8 cellular contexts compared by ENCODE assay signal in genomic region chr1:220810179-220810653, GRCh38. TPM values are rescaled to one million over a fixed set of nuclear protein-coding genes. Genes with fewer than 3 reads are reported as not detected.
DNase-seq lines count a peak whose midpoint lies in the region; ATAC-seq and TF ChIP-seq lines count a peak whose summit lies in the region.

No MANE protein-coding gene starts in this region.

- no peaks in the 10 kb centered on the region for H3K36me3 ChIP-seq in CD8-positive, alpha-beta memory T cell (ENCODE audit: insufficient read depth, low read length)

- CTCF ChIA-PET in CD8-positive, alpha-beta memory T cell (lab: Charles Lee) = interaction anchor here (0.9 to 1.4 kb wide), 5 partner anchors 8 to 1200 kb away, joined by 3 to 5 read pairs (median 3); no protein-coding TSS in a partner anchor

- H3K9me3 ChIP-seq in CD8-positive, alpha-beta memory T cell (ENCODE audit: low read length) = no peaks in the 10 kb centered on the region

- peak; percentile 92 for ATAC-seq in GM19372 (IDR thresholded peaks at IDR 0.05; ENCODE audit: low read depth, unreplicated experiment)
- ATAC-seq in HG03469 (IDR thresholded peaks at IDR 0.05; ENCODE audit: unreplicated experiment) = peak; percentile 90

- H3K27me3 Mint-ChIP-seq in CD8-positive, alpha-beta memory T cell = peaks cover 3 to 61% of the 10 kb centered on the region in 2 donors
- peaks cover 54% of the 10 kb centered on the region for H3K27me3 Mint-ChIP-seq in activated T-cell treated with anti-CD3 and anti-CD28 coated beads, Interleukin-2, amount 50 U/mL, for 24 hours

- POLR2A ChIA-PET in CD8-positive, alpha-beta memory T cell (lab: Charles Lee) = no interaction called here

- H3K4me3 Mint-ChIP-seq in CD8-positive, alpha-beta memory T cell = peak overlapping the region; percentile 18 to 90 (median 68)
- peak overlapping the region; percentile 50 for H3K4me3 Mint-ChIP-seq in activated T-cell treated with anti-CD3 and anti-CD28 coated beads, Interleukin-2, amount 50 U/mL, for 24 hours

- peak; percentile 38 to 73 (median 45) for DNase-seq in CD8-positive, alpha-beta memory T cell
- DNase-seq in activated T-cell treated with anti-CD3 and anti-CD28 coated beads, Interleukin-2, amount 50 U/mL, for 24 hours = peak; percentile 74
- peak; percentile 83 for DNase-seq in fibroblast of the aortic adventitia (ENCODE audit: low read depth)
- peak; percentile 23 for DNase-seq in non-pigmented ciliary epithelial cell (ENCODE audit: low read depth)
- DNase-seq in superior temporal gyrus (ENCODE audit: extremely low spot score) = peak; percentile 71

- H3K27me3 ChIP-seq in CD8-positive, alpha-beta memory T cell (ENCODE audit: insufficient read depth, low read length, poor library complexity, severe bottlenecking) = no peaks in the 10 kb centered on the region

- H3K27ac ChIP-seq in CD8-positive, alpha-beta memory T cell (ENCODE audit: low read depth, low read length) = no peak overlapping the region

- no peaks in the 10 kb centered on the region for H3K36me3 Mint-ChIP-seq in CD8-positive, alpha-beta memory T cell
- no peaks in the 10 kb centered on the region for H3K36me3 Mint-ChIP-seq in activated T-cell treated with anti-CD3 and anti-CD28 coated beads, Interleukin-2, amount 50 U/mL, for 24 hours (ENCODE audit: low read depth)

- no peaks in the 10 kb centered on the region for H3K4me1 ChIP-seq in CD8-positive, alpha-beta memory T cell (ENCODE audit: insufficient read depth, low read length)

- H3K4me3 ChIP-seq in CD8-positive, alpha-beta memory T cell (ENCODE audit: low read length) = no peak overlapping the region
- H3K4me3 ChIP-seq in fibroblast of the aortic adventitia (ENCODE audit: low read depth, low read length) = peak overlapping the region; percentile 28

- H3K27ac Mint-ChIP-seq in CD8-positive, alpha-beta memory T cell = peak overlapping the region in 2 of 8 donors; percentile 12 to 14
- no peak overlapping the region for H3K27ac Mint-ChIP-seq in activated T-cell treated with anti-CD3 and anti-CD28 coated beads, Interleukin-2, amount 50 U/mL, for 24 hours

- peak; percentile 98 for TF ChIP-seq CTCF in fibroblast of the aortic adventitia (IDR thresholded peaks at IDR 0.05; ENCODE audit: insufficient read depth, low read length)

- no peaks in the 10 kb centered on the region for H3K9me3 Mint-ChIP-seq in CD8-positive, alpha-beta memory T cell
- H3K9me3 Mint-ChIP-seq in activated T-cell treated with anti-CD3 and anti-CD28 coated beads, Interleukin-2, amount 50 U/mL, for 24 hours = no peaks in the 10 kb centered on the region

- peaks cover 6 to 10% (median 7%) of the 10 kb centered on the region in 3 donors for H3K4me1 Mint-ChIP-seq in CD8-positive, alpha-beta memory T cell
- H3K4me1 Mint-ChIP-seq in activated T-cell treated with anti-CD3 and anti-CD28 coated beads, Interleukin-2, amount 50 U/mL, for 24 hours (ENCODE audit: low read depth) = peaks cover 7% of the 10 kb centered on the region

TF ChIP-seq in PFSK-1, 5 proteins besides CTCF, POLR2A, EP300 and RAD21:
- TF ChIP-seq, protein P1, sequence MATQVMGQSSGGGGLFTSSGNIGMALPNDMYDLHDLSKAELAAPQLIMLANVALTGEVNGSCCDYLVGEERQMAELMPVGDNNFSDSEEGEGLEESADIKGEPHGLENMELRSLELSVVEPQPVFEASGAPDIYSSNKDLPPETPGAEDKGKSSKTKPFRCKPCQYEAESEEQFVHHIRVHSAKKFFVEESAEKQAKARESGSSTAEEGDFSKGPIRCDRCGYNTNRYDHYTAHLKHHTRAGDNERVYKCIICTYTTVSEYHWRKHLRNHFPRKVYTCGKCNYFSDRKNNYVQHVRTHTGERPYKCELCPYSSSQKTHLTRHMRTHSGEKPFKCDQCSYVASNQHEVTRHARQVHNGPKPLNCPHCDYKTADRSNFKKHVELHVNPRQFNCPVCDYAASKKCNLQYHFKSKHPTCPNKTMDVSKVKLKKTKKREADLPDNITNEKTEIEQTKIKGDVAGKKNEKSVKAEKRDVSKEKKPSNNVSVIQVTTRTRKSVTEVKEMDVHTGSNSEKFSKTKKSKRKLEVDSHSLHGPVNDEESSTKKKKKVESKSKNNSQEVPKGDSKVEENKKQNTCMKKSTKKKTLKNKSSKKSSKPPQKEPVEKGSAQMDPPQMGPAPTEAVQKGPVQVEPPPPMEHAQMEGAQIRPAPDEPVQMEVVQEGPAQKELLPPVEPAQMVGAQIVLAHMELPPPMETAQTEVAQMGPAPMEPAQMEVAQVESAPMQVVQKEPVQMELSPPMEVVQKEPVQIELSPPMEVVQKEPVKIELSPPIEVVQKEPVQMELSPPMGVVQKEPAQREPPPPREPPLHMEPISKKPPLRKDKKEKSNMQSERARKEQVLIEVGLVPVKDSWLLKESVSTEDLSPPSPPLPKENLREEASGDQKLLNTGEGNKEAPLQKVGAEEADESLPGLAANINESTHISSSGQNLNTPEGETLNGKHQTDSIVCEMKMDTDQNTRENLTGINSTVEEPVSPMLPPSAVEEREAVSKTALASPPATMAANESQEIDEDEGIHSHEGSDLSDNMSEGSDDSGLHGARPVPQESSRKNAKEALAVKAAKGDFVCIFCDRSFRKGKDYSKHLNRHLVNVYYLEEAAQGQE (IDR thresholded peaks at IDR 0.05; ENCODE audit: insufficient read depth in 1 of 2, low read depth in 2 of 2, low read length in 2 of 2) = no peak
- peak; percentile 48 for TF ChIP-seq FOXP2 (optimal IDR thresholded peaks at IDR 0.05; ENCODE audit: borderline replicate concordance, extremely low read depth, extremely low read length, insufficient read depth)
TF ChIP-seq in PFSK-1: peak in this region for 1.

RNA-seq across cellular contexts. Expression of gene MTARC1, which starts 23.5 kb away (rescaled TPM):
- total RNA-seq in CD8-positive, alpha-beta memory T cell = not detected
- not detected for polyA plus RNA-seq in CD8-positive, alpha-beta memory T cell
- polyA plus RNA-seq in PFSK-1 (2012; ENCODE audit: insufficient read length, low read depth) = 0.10 TPM
- 0.72 and 4.3 TPM in 2 replicates for total RNA-seq in fibroblast of the aortic adventitia (ENCODE audit: low replicate concordance)

Comparison
In these comparisons a context has a peak if more than half of its experiments do, and no peak if none do; other contexts are left out.
1. DNase-seq: peak in every context shown above with its lines; median percentile 83 in fibroblast of the aortic adventitia; 74 in activated T-cell treated with anti-CD3 and anti-CD28 coated beads, Interleukin-2, amount 50 U/mL, for 24 hours; 71 in superior temporal gyrus; 45 in CD8-positive, alpha-beta memory T cell; 23 in non-pigmented ciliary epithelial cell.